Comparison of ENCODE assay signal across 8 cellular contexts in the genomic region with DNA sequence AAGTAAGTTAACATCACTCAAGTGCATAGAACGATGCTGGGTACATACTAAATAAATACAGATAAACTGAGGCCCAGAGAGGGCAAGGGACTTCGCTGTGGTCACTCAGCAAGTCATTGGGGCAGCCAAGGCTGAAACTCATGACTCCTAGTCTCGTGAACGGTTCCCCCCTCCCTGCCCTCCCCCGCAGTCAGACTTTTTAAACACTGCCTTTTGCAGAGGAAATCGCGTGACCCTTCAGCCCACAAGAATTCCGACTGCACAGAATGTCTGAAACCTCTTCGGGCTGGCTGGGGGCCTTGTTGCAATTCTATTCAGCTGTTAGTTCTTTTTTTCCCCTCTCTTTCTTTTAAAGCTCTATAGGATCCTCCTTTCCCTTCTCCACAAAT. TPM values are rescaled to one million over a fixed set of nuclear protein-coding genes. Genes with fewer than 3 reads are reported as not detected.
DNase-seq lines count a peak whose midpoint lies in the region; ATAC-seq and TF ChIP-seq lines count a peak whose summit lies in the region.

No MANE protein-coding gene starts in this region.

- POLR2A ChIA-PET in T-cell (lab: Charles Lee) = no interaction called here

- H3K4me1 ChIP-seq in colonic mucosa (peaks cover 42% of the 10 kb centered on the region), stomach (peaks cover 67 to 100% (median 83%) of the 10 kb centered on the region in 4 donors)

- no peaks in the 10 kb centered on the region for H3K27me3 ChIP-seq in colonic mucosa
- H3K27me3 ChIP-seq in stomach = no peaks in the 10 kb centered on the region

- H3K27me3 Mint-ChIP-seq in T-cell = peaks cover under 1 to 4% of the 10 kb centered on the region in 2 donors

- H3K4me3 Mint-ChIP-seq in T-cell = peak overlapping the region; percentile 48 to 76 (median 59)

- WGBS in stomach, 5 donors = 18 to 23% (median 22%) methylated on average over 9 of the region's 9 CpGs

- no peak overlapping the region for H3K4me3 ChIP-seq in colonic mucosa
- H3K4me3 ChIP-seq in stomach = no peak overlapping the region

- peak overlapping the region; percentile 89 to 97 for H3K27ac Mint-ChIP-seq in T-cell

- H3K9me3 ChIP-seq in colonic mucosa (no peaks in the 10 kb centered on the region), stomach (no peaks in the 10 kb centered on the region)

- H3K9me3 Mint-ChIP-seq in T-cell = no peaks in the 10 kb centered on the region

- intact Hi-C loops in colonic mucosa (cut with DNase I) (no loop called here), stomach (cut with DNase I; ENCODE audit: low total_unique reads) (no loop called here)

- H3K9ac ChIP-seq in colonic mucosa (ENCODE audit: low read depth in 2 of 2, low read length in 2 of 2) = peak overlapping the region; percentile 56 to 67

- H3K36me3 Mint-ChIP-seq in T-cell = no peaks in the 10 kb centered on the region

- H3K4me1 Mint-ChIP-seq in T-cell = peaks cover 19 to 34% (median 20%) of the 10 kb centered on the region in 3 donors

- peak; percentile 21 for ATAC-seq in GM18517 (IDR thresholded peaks at IDR 0.05; ENCODE audit: unreplicated experiment)
- peak; percentile 34 for ATAC-seq in HG02938 (IDR thresholded peaks at IDR 0.05; ENCODE audit: unreplicated experiment)
- peak; percentile 38 to 67 (median 57) for ATAC-seq in T-cell (replicated peaks in 1 of 4)

- H3K27ac ChIP-seq in colonic mucosa (peak overlapping the region; percentile 83), stomach (peak overlapping the region; percentile 43 to 86 (median 84))

- peak in 10 of 34 experiments; percentile 3 to 31 (median 17) for DNase-seq in T-cell
- peak; percentile 78 for DNase-seq in colonic mucosa
- peak; percentile 98 for DNase-seq in myocyte (ENCODE audit: low read depth)
- peak; percentile 56 for DNase-seq in stomach
- DNase-seq in NCI-H748 (lab: John Stamatoyannopoulos, UW; ENCODE audit: unreplicated experiment) = no peak
- DNase-seq in NCI-H187 treated with DMSO at 0.1 percent for 48 hours (lab: John Stamatoyannopoulos, UW) = no peak

- no peak for TF ChIP-seq CTCF in colonic mucosa (IDR thresholded peaks at IDR 0.05)
- TF ChIP-seq CTCF in stomach (IDR thresholded peaks at IDR 0.05) = no peak

- no peaks in the 10 kb centered on the region for H3K36me3 ChIP-seq in colonic mucosa
- H3K36me3 ChIP-seq in stomach = peaks cover 0 to 4% (median 1%) of the 10 kb centered on the region in 4 donors

- no peak for TF ChIP-seq EP300 in stomach (IDR thresholded peaks at IDR 0.05)

- CTCF ChIA-PET in T-cell (lab: Charles Lee) = no interaction called here

- TF ChIP-seq POLR2A in stomach (IDR thresholded peaks at IDR 0.05) = no peak

RNA-seq across cellular contexts. Expression of a gene that starts 28.1 kb away (rescaled TPM):
- total RNA-seq in T-cell (10 to 100 TPM in 3 of 5 donors, 1 to 10 TPM in 2; 5.9 to 12.5 (median 10.4) TPM), colonic mucosa (10 to 100 TPM; 77.8 to 83.4 TPM), myocyte (65.6 and 84.7 TPM in 2 replicates), stomach (10 to 100 TPM; 24.5 to 76.8 (median 35.6) TPM)
- 124 TPM for polyA plus RNA-seq in myocyte (2012)
- polyA plus RNA-seq in stomach = 10 to 100 TPM in 2 of 3 donors, 1 to 10 TPM in 1; 6.0 to 18.9 (median 18.3) TPM

Comparison
In these comparisons a context has a peak if more than half of its experiments do, and no peak if none do; other contexts are left out.
1. DNase-seq: peak in colonic mucosa (single experiment), myocyte (single experiment) and stomach (single experiment); none in NCI-H748 (single experiment) and NCI-H187 treated with DMSO at 0.1 percent for 48 hours (single experiment).
2. Peak in every context shown above with its lines, with median percentiles within 50 percentile points of each other: ATAC-seq.